Comparison of ENCODE assay signal across 8 cellular contexts in the genomic region with DNA sequence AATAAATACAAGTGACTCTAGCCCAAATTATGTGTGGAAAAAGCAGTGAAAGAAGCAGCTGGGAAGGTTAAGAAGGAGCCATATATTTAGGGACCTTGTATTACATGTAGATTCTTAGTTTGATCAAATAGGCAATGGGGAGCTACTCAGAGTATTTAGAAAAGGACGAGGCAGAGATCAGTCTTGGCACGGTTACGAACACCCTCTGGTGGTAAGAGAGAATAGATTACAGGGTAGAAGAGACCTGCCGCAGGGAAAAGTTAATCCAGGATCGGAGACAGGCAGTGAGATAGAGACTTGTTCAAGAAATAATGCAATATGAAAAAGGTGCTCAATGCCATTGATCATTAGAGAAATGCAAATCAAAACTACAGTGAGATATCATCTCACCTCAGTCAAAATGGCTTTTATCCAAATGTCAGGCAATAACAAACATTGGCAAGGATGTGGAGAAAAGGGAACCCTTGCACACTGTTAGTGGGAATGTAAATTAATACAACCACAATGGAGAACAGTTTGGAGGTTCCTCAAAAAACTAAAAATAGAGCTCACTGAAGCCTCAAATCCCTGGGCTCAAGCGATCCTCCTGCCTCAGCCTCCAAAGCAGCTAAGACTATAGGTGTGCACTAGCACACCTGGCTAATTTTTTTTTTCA. TPM values are rescaled to one million over a fixed set of nuclear protein-coding genes. Genes with fewer than 3 reads are reported as not detected.
DNase-seq lines count a peak whose midpoint lies in the region; ATAC-seq, FAIRE-seq and TF ChIP-seq lines count a peak whose summit lies in the region.

No MANE protein-coding gene starts in this region.

- H3K4me1 Mint-ChIP-seq in activated T-helper 1 cell treated with anti-CD3 and anti-CD28 coated beads, Interleukin-12 subunit alpha, Interleukin-12 subunit beta, Interleukin-2, Interleukin-4 antibody, amounts not matched to agents 30 ng/mL and 10 ng/mL and 1 ng/mL, durations not matched to agents 14 hours and 24 hours and 36 hours (ENCODE audit: low read depth), result peaks cover 12% of the 10 kb centered on the region
- H3K4me1 Mint-ChIP-seq in type B pancreatic cell (ENCODE audit: unreplicated experiment), result peaks cover 8% of the 10 kb centered on the region

- no peaks in the 10 kb centered on the region for H3K9me3 Mint-ChIP-seq in activated T-helper 1 cell treated with anti-CD3 and anti-CD28 coated beads, Interleukin-12 subunit alpha, Interleukin-12 subunit beta, Interleukin-2, Interleukin-4 antibody, amounts not matched to agents 30 ng/mL and 10 ng/mL and 1 ng/mL, durations not matched to agents 14 hours and 24 hours and 36 hours
- H3K9me3 Mint-ChIP-seq in type B pancreatic cell, result no peaks in the 10 kb centered on the region

- intact Hi-C loops in activated T-helper 1 cell treated with anti-CD3 and anti-CD28 coated beads, Interleukin-12 subunit alpha, Interleukin-12 subunit beta, Interleukin-2, Interleukin-4 antibody, amounts not matched to agents 30 ng/mL and 10 ng/mL and 1 ng/mL, durations not matched to agents 14 hours and 24 hours and 36 hours (cut with micrococcal nuclease), result no loop called here

- ATAC-seq in HG03457 (IDR thresholded peaks at IDR 0.05; ENCODE audit: unreplicated experiment), result no peak

- peaks cover 18% of the 10 kb centered on the region for H3K36me3 Mint-ChIP-seq in activated T-helper 1 cell treated with anti-CD3 and anti-CD28 coated beads, Interleukin-12 subunit alpha, Interleukin-12 subunit beta, Interleukin-2, Interleukin-4 antibody, amounts not matched to agents 30 ng/mL and 10 ng/mL and 1 ng/mL, durations not matched to agents 14 hours and 24 hours and 36 hours (ENCODE audit: low read depth)
- peaks cover 5% of the 10 kb centered on the region for H3K36me3 Mint-ChIP-seq in type B pancreatic cell

- H3K27ac Mint-ChIP-seq in activated T-helper 1 cell treated with anti-CD3 and anti-CD28 coated beads, Interleukin-12 subunit alpha, Interleukin-12 subunit beta, Interleukin-2, Interleukin-4 antibody, amounts not matched to agents 30 ng/mL and 10 ng/mL and 1 ng/mL, durations not matched to agents 14 hours and 24 hours and 36 hours, result peak overlapping the region; percentile 5
- H3K27ac Mint-ChIP-seq in type B pancreatic cell, result peak overlapping the region; percentile 15

- no peak overlapping the region for H3K4me3 Mint-ChIP-seq in activated T-helper 1 cell treated with anti-CD3 and anti-CD28 coated beads, Interleukin-12 subunit alpha, Interleukin-12 subunit beta, Interleukin-2, Interleukin-4 antibody, amounts not matched to agents 30 ng/mL and 10 ng/mL and 1 ng/mL, durations not matched to agents 14 hours and 24 hours and 36 hours
- H3K4me3 Mint-ChIP-seq in type B pancreatic cell, result no peak overlapping the region

- TF ChIP-seq CTCF in type B pancreatic cell (conservative IDR thresholded peaks at IDR 0.05), result peak; percentile 73

- DNase-seq in SIG-M5 treated with dmso at 0.1 percent for 504 hours (lab: John Stamatoyannopoulos, UW; ENCODE audit: unreplicated experiment) (peak; percentile 36), SIG-M5 (lab: John Stamatoyannopoulos, UW) (no peak), iPS-NIHi7 (ENCODE audit: extremely low spot score) (peak; percentile 40), type B pancreatic cell (ENCODE audit: extremely low spot score, unreplicated experiment) (no peak), LoVo (ENCODE audit: low spot score) (no peak), frontal cortex (ENCODE audit: low spot score in 2 of 2) (no peak)
- DNase-seq in activated T-helper 1 cell treated with anti-CD3 and anti-CD28 coated beads, Interleukin-12 subunit alpha, Interleukin-12 subunit beta, Interleukin-2, Interleukin-4 antibody, amounts not matched to agents 30 ng/mL and 10 ng/mL and 1 ng/mL, durations not matched to agents 14 hours and 24 hours and 36 hours (ENCODE audit: low spot score), result no peak

- no peaks in the 10 kb centered on the region for H3K27me3 Mint-ChIP-seq in activated T-helper 1 cell treated with anti-CD3 and anti-CD28 coated beads, Interleukin-12 subunit alpha, Interleukin-12 subunit beta, Interleukin-2, Interleukin-4 antibody, amounts not matched to agents 30 ng/mL and 10 ng/mL and 1 ng/mL, durations not matched to agents 14 hours and 24 hours and 36 hours (ENCODE audit: insufficient read depth)
- H3K27me3 Mint-ChIP-seq in type B pancreatic cell, result no peaks in the 10 kb centered on the region

- no peak for FAIRE-seq in frontal cortex (lab: Jason Lieb, UNC)

RNA-seq across cellular contexts. Expression of a gene that starts 12.0 kb away (rescaled TPM):
- 38.3 and 46.4 TPM in 2 replicates for total RNA-seq in activated T-helper 1 cell treated with anti-CD3 and anti-CD28 coated beads, Interleukin-12 subunit alpha, Interleukin-12 subunit beta, Interleukin-2, Interleukin-4 antibody, amounts not matched to agents 30 ng/mL and 10 ng/mL and 1 ng/mL, durations not matched to agents 14 hours and 24 hours and 36 hours
- total RNA-seq in type B pancreatic cell (ENCODE audit: low replicate concordance) (30.5 and 34.5 TPM in 2 replicates), frontal cortex (35.1 TPM)

RNA-seq across cellular contexts. Expression of a gene that starts 44.7 kb away (rescaled TPM):
- total RNA-seq in activated T-helper 1 cell treated with anti-CD3 and anti-CD28 coated beads, Interleukin-12 subunit alpha, Interleukin-12 subunit beta, Interleukin-2, Interleukin-4 antibody, amounts not matched to agents 30 ng/mL and 10 ng/mL and 1 ng/mL, durations not matched to agents 14 hours and 24 hours and 36 hours, result 1.9 and 2.1 TPM in 2 replicates
- total RNA-seq in type B pancreatic cell (ENCODE audit: low replicate concordance) (7.7 and 10.6 TPM in 2 replicates), frontal cortex (20.8 TPM)

Comparison
In these comparisons a context has a peak if more than half of its experiments do, and no peak if none do; other contexts are left out.
1. DNase-seq: peak in SIG-M5 treated with dmso at 0.1 percent for 504 hours (single experiment) and iPS-NIHi7 (single experiment); none in SIG-M5 (single experiment), activated T-helper 1 cell treated with anti-CD3 and anti-CD28 coated beads, Interleukin-12 subunit alpha, Interleukin-12 subunit beta, Interleukin-2, Interleukin-4 antibody, amounts not matched to agents 30 ng/mL and 10 ng/mL and 1 ng/mL, durations not matched to agents 14 hours and 24 hours and 36 hours (single experiment), type B pancreatic cell (single experiment), LoVo (single experiment) and frontal cortex (0 of 2).